ENCODE assay signal across 24 cellular contexts in the genomic region with DNA sequence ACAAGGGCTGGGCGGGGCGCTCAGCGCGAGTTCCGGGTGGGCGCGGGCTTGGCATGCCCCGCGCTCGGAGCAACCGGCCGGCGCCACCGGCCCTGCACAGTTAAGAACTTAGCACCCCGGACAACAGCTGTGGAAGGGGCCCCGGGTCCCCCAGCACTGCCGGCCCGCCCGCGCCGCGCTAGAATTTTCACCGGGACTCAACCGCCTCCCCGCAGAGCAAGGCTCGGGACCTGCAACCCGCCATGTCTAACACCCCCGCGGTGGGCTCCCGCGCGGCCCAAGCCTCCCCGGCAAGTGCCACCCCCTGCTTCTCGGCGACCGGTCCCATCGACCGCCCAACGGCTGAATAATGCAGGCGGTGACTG.
"Had no signal": no experiment of that assay in that cellular context is flagged by ENCODE, and none has a peak within 500 bp of the region (broad histone marks: within the 10 kb centered on the region; RNA-seq: fewer than 3 reads in every experiment).

No MANE protein-coding gene starts in this region.

- H3K4me1 ChIP-seq: right lobe of liver had no signal

- H3K27ac ChIP-seq: lower lobe of right lung, neural progenitor cell, ovary, right atrium auricular region, right lobe of liver, suprapubic skin, transverse colon, upper lobe of left lung, vagina had no signal

- H2AFZ ChIP-seq: neural progenitor cell had no signal

- H3K36me3 Mint-ChIP-seq: immature natural killer cell, mesothelial cell of epicardium, naive B cell, natural killer cell had no signal

- H3K9me3 ChIP-seq: left ventricle myocardium inferior, lower lobe of right lung, ovary, right atrium auricular region, right lobe of liver, suprapubic skin, transverse colon, upper lobe of left lung, vagina had no signal

- H3K36me3 ChIP-seq: left ventricle myocardium inferior, lower lobe of right lung, neural progenitor cell, ovary, right atrium auricular region, right lobe of liver, suprapubic skin, transverse colon, upper lobe of left lung, vagina had no signal

- H3K4me3 Mint-ChIP-seq: immature natural killer cell; mesothelial cell of epicardium; natural killer cell; nephron progenitor cell; neural progenitor cell; stimulated activated effector memory CD8-positive, alpha-beta T cell treated with anti-CD3 and anti-CD28 coated beads, Interleukin-12 subunit alpha, Interleukin-12 subunit beta, amount 100 ng/mL, for 72 hours had no signal

- H3K4me3 ChIP-seq: left ventricle myocardium inferior, lower lobe of right lung, neural progenitor cell, ovary, right atrium auricular region, right lobe of liver, skin epidermis, suprapubic skin, transverse colon, upper lobe of left lung, vagina had no signal

- H3K9me3 Mint-ChIP-seq: mesothelial cell of epicardium; natural killer cell; nephron progenitor cell; stimulated activated effector memory CD8-positive, alpha-beta T cell treated with anti-CD3 and anti-CD28 coated beads, Interleukin-12 subunit alpha, Interleukin-12 subunit beta, amount 100 ng/mL, for 72 hours had no signal

- ATAC-seq: lower lobe of right lung; natural killer cell; right lobe of liver; stimulated activated effector memory CD8-positive, alpha-beta T cell treated with anti-CD3 and anti-CD28 coated beads, Interleukin-12 subunit alpha, Interleukin-12 subunit beta, amount 100 ng/mL, for 72 hours had no signal

- H3K4me2 ChIP-seq: neural progenitor cell had no signal

- H3K27ac Mint-ChIP-seq: mesothelial cell of epicardium; natural killer cell; nephron progenitor cell; progenitor cell of endocrine pancreas; stimulated activated effector memory CD8-positive, alpha-beta T cell treated with anti-CD3 and anti-CD28 coated beads, Interleukin-12 subunit alpha, Interleukin-12 subunit beta, amount 100 ng/mL, for 72 hours had no signal

- DNase-seq: head of caudate nucleus; hypothalamus; left ventricle myocardium inferior; lower lobe of right lung; mammary epithelial cell; mesenchymal stem cell; naive B cell; natural killer cell; nephron progenitor cell; ovary; right lobe of liver; stimulated activated CD4-positive, alpha-beta T cell treated with anti-CD3 and anti-CD28 coated beads, Interleukin-4, amount 100 ng/mL, for 24 hours; stimulated activated naive CD4-positive, alpha-beta T cell treated with Interleukin-2 at 50 U/mL for 16 hours; transverse colon had no signal

- H3K27me3 ChIP-seq: ovary, right atrium auricular region, right lobe of liver, suprapubic skin, transverse colon, upper lobe of left lung, vagina had no signal
